ENCODE assay signal across 21 cellular contexts in genomic region chr2:96882230-96882629, GRCh38. TPM values are rescaled to one million over a fixed set of nuclear protein-coding genes. Genes with fewer than 3 reads are reported as not detected.
DNase-seq lines count a peak whose midpoint lies in the region; ATAC-seq and TF ChIP-seq lines count a peak whose summit lies in the region.
"Had no signal": no experiment of that assay in that cellular context is flagged by ENCODE, and none has a peak within 500 bp of the region (broad histone marks: within the 10 kb centered on the region; RNA-seq: fewer than 3 reads in every experiment).

No MANE protein-coding gene starts in this region.

- H3K27me3 Mint-ChIP-seq in WTC11 (ENCODE audit: low read depth) = no peaks in the 10 kb centered on the region
- no peaks in the 10 kb centered on the region for H3K27me3 Mint-ChIP-seq in activated T-cell treated with anti-CD3 and anti-CD28 coated beads, Interleukin-2, amount 50 U/mL, for 24 hours

- no peak overlapping the region for H3K9ac ChIP-seq in HUES48 (ENCODE audit: low read depth, low read length)
- H3K9ac ChIP-seq in iPS-20b (ENCODE audit: low read depth, low read length) = peak overlapping the region; percentile 38; the same call in 1 of the 2 replicates

- no peaks in the 10 kb centered on the region for H3K9me3 Mint-ChIP-seq in WTC11
- H3K9me3 Mint-ChIP-seq in activated T-cell treated with anti-CD3 and anti-CD28 coated beads, Interleukin-2, amount 50 U/mL, for 24 hours = no peaks in the 10 kb centered on the region
- H3K9me3 Mint-ChIP-seq: nephron; T-helper 1 cell treated with Interleukin-12 subunit alpha and Interleukin-12 subunit beta and Interleukin-4 antibody, amounts not matched to agents 30 μg/mL and 1 μg/mL, for 36 hours had no signal

- DNase-seq in WTC11 (ENCODE audit: low spot score) (peak; percentile 43), middle frontal gyrus (ENCODE audit: extremely low spot score, low spot score) (no peak), activated T-cell treated with anti-CD3 and anti-CD28 coated beads for 4 hours (no peak)
- no peak for DNase-seq in activated T-cell treated with anti-CD3 and anti-CD28 coated beads, Interleukin-2, amount 50 U/mL, for 48 hours
- DNase-seq in activated T-cell treated with anti-CD3 and anti-CD28 coated beads, Interleukin-2, amount 50 U/mL, for 24 hours = no peak
- DNase-seq: activated naive CD4-positive, alpha-beta T cell treated with anti-CD3 and anti-CD28 coated beads, Interleukin-2, amount 50 U/mL, for 16 hours; COR-L47; effector memory CD4-positive, alpha-beta T cell; heart right ventricle; mesenchymal stem cell; NCI-H1105; NCI-H774; PC-3; testis had no signal

- H3K9me3 ChIP-seq in HUES48 (ENCODE audit: control insufficient read depth, insufficient read depth, low read length) (no peaks in the 10 kb centered on the region), iPS-20b (ENCODE audit: insufficient read depth, low read depth, low read length) (no peaks in the 10 kb centered on the region)
- H3K9me3 ChIP-seq: heart right ventricle, SJSA1, testis had no signal

- CTCF ChIA-PET in WTC11 (lab: Charles Lee) = interaction anchor here (0.8 to 5.9 kb wide), 9 partner anchors 9 to 68 kb away, joined by 3 to 45 read pairs (median 4); partner anchors contain the start of genes ANKRD39 and CNNM3

- H3K36me3 Mint-ChIP-seq in WTC11 = no peaks in the 10 kb centered on the region
- H3K36me3 Mint-ChIP-seq in activated T-cell treated with anti-CD3 and anti-CD28 coated beads, Interleukin-2, amount 50 U/mL, for 24 hours (ENCODE audit: low read depth) = no peaks in the 10 kb centered on the region

- POLR2A ChIA-PET in WTC11 (lab: Charles Lee) = interaction anchor here (1.0 kb wide), 1 partner anchor 14 kb away, joined by 3 read pairs; no protein-coding TSS in a partner anchor

- H3K27me3 ChIP-seq in HUES48 (ENCODE audit: control insufficient read depth, insufficient read depth, low read length) = peaks cover 2% of the 10 kb centered on the region; the same call in 1 of the 2 replicates
- H3K27me3 ChIP-seq in iPS-20b (ENCODE audit: insufficient read depth, low read length) = peaks cover 5% of the 10 kb centered on the region; the same call in 1 of the 2 replicates
- H3K27me3 ChIP-seq: SJSA1, testis had no signal

- H3K4me1 ChIP-seq in HUES48 (ENCODE audit: control insufficient read depth, insufficient read depth, low read length) (peaks cover 19% of the 10 kb centered on the region), iPS-20b (ENCODE audit: insufficient read depth, low read length) (peaks cover 19% of the 10 kb centered on the region)
- H3K4me1 ChIP-seq: SJSA1 had no signal

- H3K27ac ChIP-seq in HUES48 (ENCODE audit: low read depth, low read length) (peak overlapping the region; percentile 78), iPS-20b (ENCODE audit: low read length) (no peak overlapping the region), skin epidermis (peak overlapping the region in 20 of 21 experiments; percentile 32 to 81 (median 60))
- H3K27ac ChIP-seq: SJSA1, testis had no signal

- TF ChIP-seq CTCF in WTC11 (IDR thresholded peaks at IDR 0.05) = no peak

- H3K4me1 Mint-ChIP-seq in WTC11 = peaks cover 36% of the 10 kb centered on the region
- peaks cover 1% of the 10 kb centered on the region for H3K4me1 Mint-ChIP-seq in activated T-cell treated with anti-CD3 and anti-CD28 coated beads, Interleukin-2, amount 50 U/mL, for 24 hours (ENCODE audit: low read depth)

- peak overlapping the region; percentile 83; the same call in 1 of the 2 replicates for H3K27ac Mint-ChIP-seq in WTC11
- H3K27ac Mint-ChIP-seq in activated T-cell treated with anti-CD3 and anti-CD28 coated beads, Interleukin-2, amount 50 U/mL, for 24 hours = no peak overlapping the region
- H3K27ac Mint-ChIP-seq: progenitor cell of endocrine pancreas; T-helper 1 cell treated with Interleukin-12 subunit alpha and Interleukin-12 subunit beta and Interleukin-4 antibody, amounts not matched to agents 30 μg/mL and 1 μg/mL, for 36 hours had no signal

- no peaks in the 10 kb centered on the region for H3K36me3 ChIP-seq in HUES48 (ENCODE audit: control insufficient read depth, insufficient read depth, low read length)
- H3K36me3 ChIP-seq in iPS-20b (ENCODE audit: insufficient read depth, low read depth, low read length) = no peaks in the 10 kb centered on the region
- H3K36me3 ChIP-seq: heart right ventricle, SJSA1 had no signal

- ATAC-seq in WTC11 = peak; percentile 27
- ATAC-seq: PC-3 had no signal

- no peak overlapping the region for H3K4me3 Mint-ChIP-seq in WTC11
- no peak overlapping the region for H3K4me3 Mint-ChIP-seq in activated T-cell treated with anti-CD3 and anti-CD28 coated beads, Interleukin-2, amount 50 U/mL, for 24 hours
- H3K4me3 Mint-ChIP-seq: nephron; T-helper 1 cell treated with Interleukin-12 subunit alpha and Interleukin-12 subunit beta and Interleukin-4 antibody, amounts not matched to agents 30 μg/mL and 1 μg/mL, for 36 hours had no signal

- H3K4me3 ChIP-seq in HUES48 (ENCODE audit: low read depth, low read length) (no peak overlapping the region), iPS-20b (ENCODE audit: low read length) (peak overlapping the region; percentile 43; the same call in 1 of the 2 replicates), skin epidermis (no peak overlapping the region)
- H3K4me3 ChIP-seq: heart right ventricle, SJSA1, testis had no signal

TF ChIP-seq in WTC11, 78 proteins besides CTCF, POLR2A, EP300 and RAD21:
- no peak for TF ChIP-seq ESRRA (CRISPR knock-in tag; IDR thresholded peaks at IDR 0.05; ENCODE audit: borderline replicate concordance)
- no peak for TF ChIP-seq ATF3 (CRISPR knock-in tag; conservative IDR thresholded peaks at IDR 0.05)
- no peak for TF ChIP-seq JAZF1 (CRISPR knock-in tag; IDR thresholded peaks at IDR 0.05)
- no peak for TF ChIP-seq PRRX2 (CRISPR knock-in tag; IDR thresholded peaks at IDR 0.05)
- peak; percentile 42 for TF ChIP-seq MAX (CRISPR knock-in tag; IDR thresholded peaks at IDR 0.05)
- TF ChIP-seq ZNF281 (CRISPR knock-in tag; IDR thresholded peaks at IDR 0.05) = no peak
TF ChIP-seq in WTC11: peak in this region for 1.

RNA-seq across cellular contexts. Expression of gene SEMA4C, which starts 12.3 kb away (rescaled TPM):
- 80.0 to 81.6 TPM (median 80.4 TPM) in 3 replicates for total RNA-seq in WTC11 (2021)

RNA-seq across cellular contexts. Expression of gene ANKRD39, which starts 24.4 kb away (rescaled TPM):
- 16.2 to 17.9 TPM (median 17.0 TPM) in 3 replicates for total RNA-seq in WTC11 (2021)

RNA-seq across cellular contexts. Expression of gene ANKRD23, which starts 38.4 kb away (rescaled TPM):
- 2.5 to 4.1 TPM (median 3.2 TPM) in 3 replicates for total RNA-seq in WTC11 (2021)
